1 cellular context compared by ENCODE assay signal in the genomic region with DNA sequence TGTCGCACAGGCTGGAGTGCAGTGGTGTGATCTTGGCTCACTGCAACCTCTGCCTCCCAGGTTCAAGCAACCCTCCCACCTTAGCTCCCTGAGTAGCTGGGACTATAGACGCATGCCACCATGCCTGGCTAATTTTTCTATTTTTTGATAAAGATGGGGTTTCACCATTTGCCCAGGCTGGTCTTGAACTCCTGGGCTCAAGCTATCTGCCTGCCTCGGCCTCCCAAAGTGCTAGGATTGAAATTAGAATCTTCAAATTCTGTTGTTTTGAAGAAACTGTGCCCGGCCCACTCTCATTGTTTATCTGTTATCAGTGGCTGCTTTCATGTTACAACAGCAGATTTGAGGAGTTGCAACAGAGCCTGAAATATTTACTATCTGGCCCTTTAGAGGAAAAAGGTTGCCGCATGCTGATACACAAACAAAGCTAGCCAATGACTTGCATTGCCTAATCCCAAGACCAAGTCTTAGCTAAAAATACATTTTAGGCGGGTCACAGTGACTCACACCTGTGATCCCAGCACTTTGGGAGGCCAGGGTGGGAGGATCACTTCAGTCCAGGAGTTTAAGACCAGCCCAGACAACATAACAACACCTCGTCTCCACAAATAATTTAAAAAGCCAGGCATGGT.
A peak's percentile ranks its signal among the peaks of the same experiment; 100 is the strongest.
TF ChIP-seq lines count a peak whose summit lies in the region.

No MANE protein-coding gene starts in this region.

TF ChIP-seq in HepG2, 621 proteins besides CTCF, POLR2A, EP300 and RAD21 (continued from another document):
- TF ChIP-seq EHMT2 (IDR thresholded peaks at IDR 0.05; ENCODE audit: borderline replicate concordance, low read depth, low read length) = peak; percentile 46; the same call in 1 of the 2 replicates
- TF ChIP-seq RARG (CRISPR knock-in tag; IDR thresholded peaks at IDR 0.05; ENCODE audit: low read depth) = no peak
- TF ChIP-seq, protein P1, sequence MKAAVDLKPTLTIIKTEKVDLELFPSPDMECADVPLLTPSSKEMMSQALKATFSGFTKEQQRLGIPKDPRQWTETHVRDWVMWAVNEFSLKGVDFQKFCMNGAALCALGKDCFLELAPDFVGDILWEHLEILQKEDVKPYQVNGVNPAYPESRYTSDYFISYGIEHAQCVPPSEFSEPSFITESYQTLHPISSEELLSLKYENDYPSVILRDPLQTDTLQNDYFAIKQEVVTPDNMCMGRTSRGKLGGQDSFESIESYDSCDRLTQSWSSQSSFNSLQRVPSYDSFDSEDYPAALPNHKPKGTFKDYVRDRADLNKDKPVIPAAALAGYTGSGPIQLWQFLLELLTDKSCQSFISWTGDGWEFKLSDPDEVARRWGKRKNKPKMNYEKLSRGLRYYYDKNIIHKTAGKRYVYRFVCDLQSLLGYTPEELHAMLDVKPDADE (CRISPR knock-in tag; IDR thresholded peaks at IDR 0.05) = no peak
- TF ChIP-seq FOXC1 (CRISPR knock-in tag; IDR thresholded peaks at IDR 0.05; ENCODE audit: borderline replicate concordance) = no peak
- no peak for TF ChIP-seq TBP (CRISPR knock-in tag; IDR thresholded peaks at IDR 0.05)
- no peak for TF ChIP-seq ZNF776 (CRISPR knock-in tag; IDR thresholded peaks at IDR 0.05)
- TF ChIP-seq ZC3H4 (CRISPR knock-in tag; IDR thresholded peaks at IDR 0.05; ENCODE audit: borderline replicate concordance) = no peak
- peak; percentile 53; the same call in 1 of the 2 replicates for TF ChIP-seq ZBTB20 (CRISPR knock-in tag; IDR thresholded peaks at IDR 0.05; ENCODE audit: borderline replicate concordance, low read depth)
- no peak for TF ChIP-seq ETV6 (CRISPR knock-in tag; conservative IDR thresholded peaks at IDR 0.05)
- peak; percentile 52; the same call in 1 of the 2 replicates for TF ChIP-seq HNF4G (IDR thresholded peaks at IDR 0.05; ENCODE audit: borderline replicate concordance, low read depth, low read length)
- TF ChIP-seq HNF4G (CRISPR knock-in tag; IDR thresholded peaks at IDR 0.05; ENCODE audit: borderline replicate concordance, low read depth) = no peak
- no peak for TF ChIP-seq MTA1 (CRISPR knock-in tag; IDR thresholded peaks at IDR 0.05; ENCODE audit: borderline replicate concordance)
- no peak for TF ChIP-seq E2F5 (CRISPR knock-in tag; conservative IDR thresholded peaks at IDR 0.05)
- peak; percentile 70 for TF ChIP-seq NFYB (CRISPR knock-in tag; IDR thresholded peaks at IDR 0.05)
- TF ChIP-seq ZNF160 (CRISPR knock-in tag; IDR thresholded peaks at IDR 0.05) = no peak
- no peak for TF ChIP-seq SRY (CRISPR knock-in tag; IDR thresholded peaks at IDR 0.05)
- peak; percentile 29; the same call in 1 of the 2 replicates for TF ChIP-seq BRF2 (CRISPR knock-in tag; IDR thresholded peaks at IDR 0.05)
- TF ChIP-seq FOXA3 (CRISPR knock-in tag; IDR thresholded peaks at IDR 0.05) = peak; percentile 93
- TF ChIP-seq MTA3 (CRISPR knock-in tag; IDR thresholded peaks at IDR 0.05) = no peak
- TF ChIP-seq JARID2 (CRISPR knock-in tag; IDR thresholded peaks at IDR 0.05; ENCODE audit: insufficient replicate concordance) = no peak
- TF ChIP-seq TCF7 (IDR thresholded peaks at IDR 0.05; ENCODE audit: low read depth) = peak; percentile 95
- no peak for TF ChIP-seq TRAFD1 (CRISPR knock-in tag; IDR thresholded peaks at IDR 0.05; ENCODE audit: borderline replicate concordance)
- TF ChIP-seq, protein P2, sequence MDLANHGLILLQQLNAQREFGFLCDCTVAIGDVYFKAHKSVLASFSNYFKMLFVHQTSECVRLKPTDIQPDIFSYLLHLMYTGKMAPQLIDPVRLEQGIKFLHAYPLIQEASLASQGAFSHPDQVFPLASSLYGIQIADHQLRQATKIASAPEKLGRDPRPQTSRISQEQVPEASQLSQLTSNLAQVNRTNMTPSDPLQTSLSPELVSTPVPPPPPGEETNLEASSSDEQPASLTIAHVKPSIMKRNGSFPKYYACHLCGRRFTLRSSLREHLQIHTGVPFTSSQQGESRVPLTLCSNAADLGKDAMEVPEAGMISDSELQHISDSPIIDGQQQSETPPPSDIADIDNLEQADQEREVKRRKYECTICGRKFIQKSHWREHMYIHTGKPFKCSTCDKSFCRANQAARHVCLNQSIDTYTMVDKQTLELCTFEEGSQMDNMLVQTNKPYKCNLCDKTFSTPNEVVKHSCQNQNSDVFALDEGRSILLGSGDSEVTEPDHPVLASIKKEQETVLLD (CRISPR knock-in tag; IDR thresholded peaks at IDR 0.05; ENCODE audit: low read depth) = no peak
- no peak for TF ChIP-seq PBX3 (CRISPR knock-in tag; IDR thresholded peaks at IDR 0.05; ENCODE audit: borderline replicate concordance)
- TF ChIP-seq REL (CRISPR knock-in tag; conservative IDR thresholded peaks at IDR 0.05) = no peak
- TF ChIP-seq ZNF720 (CRISPR knock-in tag; IDR thresholded peaks at IDR 0.05) = no peak
- no peak for TF ChIP-seq ZNF441 (CRISPR knock-in tag; IDR thresholded peaks at IDR 0.05; ENCODE audit: borderline replicate concordance)
- TF ChIP-seq BCLAF1 (IDR thresholded peaks at IDR 0.05) = no peak
- TF ChIP-seq XRCC5 (optimal IDR thresholded peaks at IDR 0.05; ENCODE audit: low read length) = peak; percentile 45
- TF ChIP-seq CENPBD1 (CRISPR knock-in tag; IDR thresholded peaks at IDR 0.05; ENCODE audit: borderline replicate concordance, low read depth) = no peak
- no peak for TF ChIP-seq CBX1 (IDR thresholded peaks at IDR 0.05; ENCODE audit: low read depth)
- no peak for TF ChIP-seq NONO (IDR thresholded peaks at IDR 0.05)
- peak; percentile 72; the same call in 1 of the 2 replicates for TF ChIP-seq NONO (CRISPR knock-in tag; conservative IDR thresholded peaks at IDR 0.05)
- no peak for TF ChIP-seq NFE2 (CRISPR knock-in tag; IDR thresholded peaks at IDR 0.05)
